ENCODE assay signal across 8 cellular contexts in the genomic region with DNA sequence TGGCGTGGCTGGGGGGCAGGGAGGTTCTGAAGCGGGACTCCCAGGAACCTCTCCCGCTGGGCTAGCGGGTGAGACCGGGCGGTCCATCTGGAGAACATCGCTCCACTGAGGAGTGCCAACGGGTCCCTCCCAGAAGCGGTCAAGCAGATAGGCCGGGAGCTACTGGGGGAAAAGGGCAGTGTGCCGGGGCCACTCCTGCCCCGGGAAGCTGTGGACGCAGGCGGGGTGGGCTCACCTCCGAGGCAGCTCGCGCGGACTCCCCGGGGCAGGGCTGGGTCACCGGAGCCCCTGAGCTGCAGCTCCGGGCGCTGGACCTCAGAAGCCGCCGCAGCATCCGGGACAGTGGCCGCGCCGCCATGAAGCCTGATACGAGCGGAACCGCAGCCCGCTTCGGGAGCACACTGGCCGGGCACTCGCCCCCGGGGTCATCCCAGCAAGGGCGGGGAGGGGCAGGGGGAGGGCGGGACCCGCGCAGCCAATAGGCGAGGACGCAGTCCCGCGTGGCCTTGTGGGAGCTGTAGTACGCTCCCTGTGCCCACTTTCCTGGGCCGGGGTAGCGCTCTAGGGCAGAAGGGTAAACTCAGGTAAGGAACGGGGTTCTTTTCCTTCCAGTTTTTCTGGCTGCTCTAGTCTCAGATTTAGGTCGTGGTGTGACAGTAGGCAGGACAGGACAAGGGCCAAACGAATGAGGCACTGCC. TPM values are rescaled to one million over a fixed set of nuclear protein-coding genes. Genes with fewer than 3 reads are reported as not detected.
DNase-seq lines count a peak whose midpoint lies in the region; ATAC-seq, FAIRE-seq and TF ChIP-seq lines count a peak whose summit lies in the region.

A gene (minus strand): TSS at position 403 of the 698 bp plus-strand sequence. CDS start 45 bp downstream, at position 358.

- H3K4me3 Mint-ChIP-seq in activated CD4-positive, alpha-beta T cell treated with anti-CD3 and anti-CD28 coated beads for 36 hours = peak within 1 kb of the TSS; percentile 82

- FAIRE-seq in GM19239 (lab: Jason Lieb, UNC) = no peak

- no peaks in the 10 kb centered on the region for H3K27me3 ChIP-seq in layer of hippocampus (ENCODE audit: control insufficient read depth, insufficient read depth, low read length)

- POLR2A ChIA-PET in activated CD4-positive, alpha-beta T cell treated with anti-CD3 and anti-CD28 coated beads for 36 hours (lab: Charles Lee) = interaction anchor here (1.0 kb wide), 1 partner anchor 1136 kb away, joined by 3 read pairs; no protein-coding TSS in a partner anchor

- peak; percentile 63 for DNase-seq in Jurkat, Clone E6-1 (ENCODE audit: low read depth, low spot score)
- DNase-seq in activated CD4-positive, alpha-beta T cell treated with anti-CD3 and anti-CD28 coated beads for 36 hours = peak; percentile 86
- DNase-seq in dermis blood vessel endothelial cell (peak; percentile 66), GM19239 (ENCODE audit: insufficient read length, low spot score) (no peak)
- peak; percentile 14 to 46 for DNase-seq in stimulated activated CD4-positive, alpha-beta T cell treated with anti-CD3 and anti-CD28 coated beads, Interleukin-12 subunit alpha, Interleukin-12 subunit beta, amount 100 ng/mL, for 24 hours (ENCODE audit: low read depth in 2 of 2)

- intact Hi-C loops in activated CD4-positive, alpha-beta T cell treated with anti-CD3 and anti-CD28 coated beads for 36 hours (cut with DNase I, micrococcal nuclease) = loop anchor here in 1 of 2 experiments (5.0 to 10.0 kb wide), 3 partner anchors 207 to 819 kb away; a partner anchor contains a TSS

- H3K9me3 Mint-ChIP-seq in activated CD4-positive, alpha-beta T cell treated with anti-CD3 and anti-CD28 coated beads for 36 hours (ENCODE audit: low read depth) = no peaks in the 10 kb centered on the region

- H3K27ac Mint-ChIP-seq in activated CD4-positive, alpha-beta T cell treated with anti-CD3 and anti-CD28 coated beads for 36 hours = peak within 1 kb of the TSS; percentile 86

- no peaks in the 10 kb centered on the region for H3K36me3 Mint-ChIP-seq in activated CD4-positive, alpha-beta T cell treated with anti-CD3 and anti-CD28 coated beads for 36 hours (ENCODE audit: low read depth)

- H3K27ac ChIP-seq in C4-2B (peak within 1 kb of the TSS; percentile 67), layer of hippocampus (ENCODE audit: low read depth, low read length) (peak within 1 kb of the TSS; percentile 85)

- peaks cover 24% of the 10 kb centered on the region for H3K4me1 Mint-ChIP-seq in activated CD4-positive, alpha-beta T cell treated with anti-CD3 and anti-CD28 coated beads for 36 hours

- peak; percentile 93 for ATAC-seq in activated CD4-positive, alpha-beta T cell treated with anti-CD3 and anti-CD28 coated beads for 36 hours
- no peak for ATAC-seq in HG03469 (IDR thresholded peaks at IDR 0.05; ENCODE audit: unreplicated experiment)

- H3K4me3 ChIP-seq in Jurkat, Clone E6-1 (ENCODE audit: low read length) = peak within 1 kb of the TSS; percentile 86

- no peak for TF ChIP-seq CTCF in C4-2B (conservative IDR thresholded peaks at IDR 0.05)

- CTCF ChIA-PET in activated CD4-positive, alpha-beta T cell treated with anti-CD3 and anti-CD28 coated beads for 36 hours (lab: Charles Lee) = interaction anchor here (0.7 to 0.8 kb wide), 2 partner anchors 123 to 1103 kb away, joined by 3 to 4 read pairs; no protein-coding TSS in a partner anchor

- H3K27me3 Mint-ChIP-seq in activated CD4-positive, alpha-beta T cell treated with anti-CD3 and anti-CD28 coated beads for 36 hours = peaks cover 3% of the 10 kb centered on the region

RNA-seq across cellular contexts. Expression of the gene that starts here (rescaled TPM):
- 24.8 TPM for polyA plus RNA-seq in Jurkat, Clone E6-1 (2012; ENCODE audit: insufficient read depth, insufficient read length)
- 1 to 10 TPM; 6.2 to 6.4 TPM for total RNA-seq in activated CD4-positive, alpha-beta T cell treated with anti-CD3 and anti-CD28 coated beads for 36 hours
- total RNA-seq in dermis blood vessel endothelial cell = 12.8 and 19.7 TPM in 2 replicates
